In genomic region chr4:151575646-151576045, GRCh38 we compare ENCODE assay signal across 29 cellular contexts.
"Had no signal": no experiment of that assay in that cellular context is flagged by ENCODE, and none has a peak within 500 bp of the region (broad histone marks: within the 10 kb centered on the region; RNA-seq: fewer than 3 reads in every experiment).

No MANE protein-coding gene starts in this region.

- H3K4me1 ChIP-seq: pancreas, right atrium auricular region had no signal

- H3K27ac ChIP-seq: body of pancreas, coronary artery, pancreas, right atrium auricular region, thoracic aorta, WERI-Rb-1 had no signal

- H3K27me3 ChIP-seq: body of pancreas, dorsolateral prefrontal cortex, pancreas, right atrium auricular region had no signal

- ATAC-seq: activated CD4-positive, CD25-positive, alpha-beta regulatory T cell treated with anti-CD3 and anti-CD28 coated beads, Interleukin-2, amount 50 U/mL, for 24 hours; body of pancreas; naive thymus-derived CD4-positive, alpha-beta T cell; pancreas; stimulated activated naive CD8-positive, alpha-beta T cell treated with anti-CD3 and anti-CD28 coated beads, Interleukin-15, Interleukin-2, amounts not matched to agents 100 U/mL and 50 U/mL, for 24 hours; T-helper 17 cell had no signal

- FAIRE-seq: frontal cortex, kidney, pancreas, urothelium cell line had no signal

- H3K9me3 ChIP-seq: body of pancreas, pancreas, right atrium auricular region, thoracic aorta had no signal

- H3K36me3 ChIP-seq: pancreas, right atrium auricular region, thoracic aorta, WERI-Rb-1 had no signal

- H3K4me3 ChIP-seq: body of pancreas, coronary artery, dorsolateral prefrontal cortex, pancreas, right atrium auricular region, thoracic aorta had no signal

- DNase-seq: activated CD4-positive, alpha-beta T cell treated with anti-CD3 and anti-CD28 coated beads for 48 hours; activated CD4-positive, alpha-beta T cell treated with anti-CD3 and anti-CD28 coated beads, Interleukin-2, amount 50 U/mL, for 48 hours; activated CD8-positive, alpha-beta memory T cell treated with anti-CD3 and anti-CD28 coated beads for 24 hours; activated effector memory CD4-positive, alpha-beta T cell treated with Interleukin-2 at 50 U/mL for 16 hours; activated naive CD4-positive, alpha-beta T cell treated with Interleukin-2 at 50 U/mL for 16 hours; anterior cingulate cortex; body of pancreas; dorsolateral prefrontal cortex; effector memory CD4-positive, alpha-beta T cell; erythroblast; glutamatergic neuron; kidney; left colon; midbrain; naive thymus-derived CD4-positive, alpha-beta T cell; pancreas; stimulated activated CD4-positive, alpha-beta T cell treated with anti-CD3 and anti-CD28 coated beads, Interleukin-12 subunit alpha, Interleukin-12 subunit beta, amount 100 ng/mL, for 4 hours; stimulated activated CD4-positive, alpha-beta T cell treated with anti-CD3 and anti-CD28 coated beads, Interleukin-4, amount 100 ng/mL, for 1 hour; stimulated activated naive CD8-positive, alpha-beta T cell treated with anti-CD3 and anti-CD28 coated beads, Interleukin-15, Interleukin-2, amounts not matched to agents 100 U/mL and 50 U/mL, for 24 hours; T-helper 17 cell; T1000; trophoblast cell; WERI-Rb-1 had no signal
